In the genomic region with DNA sequence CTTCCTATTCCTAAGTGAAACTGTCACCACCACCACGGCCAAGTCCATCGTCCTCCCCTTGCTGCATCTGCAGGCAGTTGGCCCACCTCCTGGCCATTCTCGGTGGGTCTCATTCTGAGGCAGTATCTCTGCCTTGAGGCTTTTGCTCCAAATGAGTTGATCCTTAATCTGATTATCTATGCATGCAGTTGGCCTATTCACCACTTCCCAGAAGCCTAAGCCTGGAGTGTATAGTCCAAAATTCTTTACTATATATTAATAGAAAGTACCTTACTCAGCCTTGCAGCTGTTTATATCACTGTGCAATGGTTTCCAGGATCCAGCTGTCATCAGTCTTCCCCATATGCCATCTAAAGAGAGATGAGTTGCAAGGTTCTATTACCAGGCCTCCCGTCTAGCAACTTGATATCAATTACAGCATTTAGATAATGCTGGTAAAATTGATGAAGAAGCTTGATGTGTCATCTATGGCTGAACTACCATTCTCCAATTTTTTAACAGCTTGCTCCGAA, we compare ENCODE assay signal across 20 cellular contexts.
"Had no signal": no experiment of that assay in that cellular context is flagged by ENCODE, and none has a peak within 500 bp of the region (broad histone marks: within the 10 kb centered on the region; RNA-seq: fewer than 3 reads in every experiment).

No MANE protein-coding gene starts in this region.

- H3K4me1 ChIP-seq: breast epithelium, Peyer's patch had no signal

- H3K27ac Mint-ChIP-seq: activated CD8-positive, alpha-beta T cell treated with anti-CD3 and anti-CD28 coated beads for 36 hours; activated naive CD8-positive, alpha-beta T cell treated with anti-CD3 and anti-CD28 coated beads, Interleukin-2, amount 10 ng/mL, durations not matched to agents 7 days and 5 days had no signal

- H3K4me3 ChIP-seq: breast epithelium, Peyer's patch, SJSA1 had no signal

- DNase-seq: activated CD4-positive, alpha-beta T cell treated with anti-CD3 and anti-CD28 coated beads for 4 hours; activated CD8-positive, alpha-beta memory T cell treated with anti-CD3 and anti-CD28 coated beads, Interleukin-2, amount 50 U/mL, for 4 hours; activated CD8-positive, alpha-beta T cell treated with anti-CD3 and anti-CD28 coated beads for 36 hours; activated naive CD4-positive, alpha-beta T cell treated with anti-CD3 and anti-CD28 coated beads, Interleukin-2, amount 50 U/mL, for 16 hours; activated naive CD8-positive, alpha-beta T cell treated with anti-CD3 and anti-CD28 coated beads, Interleukin-2, amount 10 ng/mL, durations not matched to agents 7 days and 5 days; aorta; caudate nucleus; MM.1S; NCI-H146; NCI-H1930; NCI-H510A treated with DMSO at 0.1 percent for 48 hours; NCI-H774; Peyer's patch; Right ventricle myocardium superior; SW 1271 had no signal

- ATAC-seq: activated CD4-positive, CD25-positive, alpha-beta regulatory T cell treated with anti-CD3 and anti-CD28 coated beads, Interleukin-2, amount 50 U/mL, for 24 hours; activated CD8-positive, alpha-beta T cell treated with anti-CD3 and anti-CD28 coated beads for 36 hours; SK-N-SH treated with all-trans-retinoic acid at 6 μM for 48 hours had no signal

- H3K4me1 Mint-ChIP-seq: activated naive CD8-positive, alpha-beta T cell treated with anti-CD3 and anti-CD28 coated beads, Interleukin-2, amount 10 ng/mL, durations not matched to agents 7 days and 5 days had no signal

- H3K36me3 ChIP-seq: breast epithelium, Peyer's patch, SJSA1 had no signal

- H3K27me3 ChIP-seq: breast epithelium, Peyer's patch, SJSA1 had no signal

- H3K9me3 ChIP-seq: breast epithelium, Peyer's patch, SJSA1 had no signal

- H3K27ac ChIP-seq: breast epithelium, Peyer's patch, RWPE1, SJSA1 had no signal

- H3K4me3 Mint-ChIP-seq: activated CD8-positive, alpha-beta T cell treated with anti-CD3 and anti-CD28 coated beads for 36 hours; activated naive CD8-positive, alpha-beta T cell treated with anti-CD3 and anti-CD28 coated beads, Interleukin-2, amount 10 ng/mL, durations not matched to agents 7 days and 5 days had no signal

- H3K36me3 Mint-ChIP-seq: activated naive CD8-positive, alpha-beta T cell treated with anti-CD3 and anti-CD28 coated beads, Interleukin-2, amount 10 ng/mL, durations not matched to agents 7 days and 5 days had no signal
